ENCODE assay signal across 8 cellular contexts in genomic region chr3:24493951-24494615, GRCh38. TPM values are rescaled to one million over a fixed set of nuclear protein-coding genes. Genes with fewer than 3 reads are reported as not detected.
DNase-seq lines count a peak whose midpoint lies in the region; ATAC-seq and TF ChIP-seq lines count a peak whose summit lies in the region.

No MANE protein-coding gene starts in this region.

- H3K27ac Mint-ChIP-seq in IgD-negative memory B cell (peak overlapping the region in 1 of 3 donors; percentile 39), chondrocyte (ENCODE audit: unreplicated experiment) (peak overlapping the region; percentile 80)
- peak overlapping the region; percentile 76 for H3K27ac Mint-ChIP-seq in stimulated activated memory B cell treated with anti-CD40 and anti-IgM and Interleukin-4, amounts not matched to agents 10 μg/mL and 1 μg/mL and 100 μg/mL, for 72 hours

- H3K4me1 Mint-ChIP-seq in IgD-negative memory B cell: peaks cover 5 to 19% (median 6%) of the 10 kb centered on the region in 3 donors
- peaks cover 19% of the 10 kb centered on the region for H3K4me1 Mint-ChIP-seq in chondrocyte (ENCODE audit: low read depth)
- peaks cover 24% of the 10 kb centered on the region for H3K4me1 Mint-ChIP-seq in stimulated activated memory B cell treated with anti-CD40 and anti-IgM and Interleukin-4, amounts not matched to agents 10 μg/mL and 1 μg/mL and 100 μg/mL, for 72 hours

- peak; percentile 40 for DNase-seq in AG08396 (ENCODE audit: low spot score)
- peak; percentile 87 for DNase-seq in chondrocyte (ENCODE audit: low spot score)
- DNase-seq in kidney tubule cell (ENCODE audit: low spot score): peak; percentile 70

- ATAC-seq in stimulated activated memory B cell treated with anti-CD40 and anti-IgM and Interleukin-4, amounts not matched to agents 10 μg/mL and 1 μg/mL and 100 μg/mL, for 72 hours: peak; percentile 49
- ATAC-seq in HG02610 (IDR thresholded peaks at IDR 0.05; ENCODE audit: unreplicated experiment) (no peak), HG02970 (IDR thresholded peaks at IDR 0.05; ENCODE audit: low FRiP score, unreplicated experiment) (no peak), GM21619 (IDR thresholded peaks at IDR 0.05; ENCODE audit: unreplicated experiment) (no peak)

- peak; percentile 9 for TF ChIP-seq CTCF in chondrocyte (IDR thresholded peaks at IDR 0.05)

- no peaks in the 10 kb centered on the region for H3K9me3 Mint-ChIP-seq in IgD-negative memory B cell
- H3K9me3 Mint-ChIP-seq in chondrocyte (ENCODE audit: low read depth): no peaks in the 10 kb centered on the region
- H3K9me3 Mint-ChIP-seq in stimulated activated memory B cell treated with anti-CD40 and anti-IgM and Interleukin-4, amounts not matched to agents 10 μg/mL and 1 μg/mL and 100 μg/mL, for 72 hours: no peaks in the 10 kb centered on the region

- H3K4me3 Mint-ChIP-seq in IgD-negative memory B cell: peak overlapping the region; percentile 82 to 93 (median 88)
- H3K4me3 Mint-ChIP-seq in chondrocyte (ENCODE audit: unreplicated experiment): peak overlapping the region; percentile 96
- H3K4me3 Mint-ChIP-seq in stimulated activated memory B cell treated with anti-CD40 and anti-IgM and Interleukin-4, amounts not matched to agents 10 μg/mL and 1 μg/mL and 100 μg/mL, for 72 hours: peak overlapping the region; percentile 81

- H3K27me3 Mint-ChIP-seq in IgD-negative memory B cell (peaks cover 37% of the 10 kb centered on the region), chondrocyte (ENCODE audit: low read depth) (peaks cover 11% of the 10 kb centered on the region)
- H3K27me3 Mint-ChIP-seq in stimulated activated memory B cell treated with anti-CD40 and anti-IgM and Interleukin-4, amounts not matched to agents 10 μg/mL and 1 μg/mL and 100 μg/mL, for 72 hours: peaks cover 52% of the 10 kb centered on the region

- H3K36me3 Mint-ChIP-seq in IgD-negative memory B cell (no peaks in the 10 kb centered on the region), chondrocyte (ENCODE audit: low read depth) (no peaks in the 10 kb centered on the region)
- H3K36me3 Mint-ChIP-seq in stimulated activated memory B cell treated with anti-CD40 and anti-IgM and Interleukin-4, amounts not matched to agents 10 μg/mL and 1 μg/mL and 100 μg/mL, for 72 hours: no peaks in the 10 kb centered on the region

RNA-seq across cellular contexts. Expression of gene THRB, which starts 0.6 kb away (rescaled TPM):
- 0.38 TPM for polyA plus RNA-seq in IgD-negative memory B cell
- total RNA-seq in chondrocyte: 3.1 to 3.8 TPM (median 3.5 TPM) in 3 replicates
